12 cellular contexts compared by ENCODE assay signal in genomic region chr6:28785962-28786679, GRCh38.
"Had no signal": no experiment of that assay in that cellular context is flagged by ENCODE, and none has a peak within 500 bp of the region (broad histone marks: within the 10 kb centered on the region; RNA-seq: fewer than 3 reads in every experiment).

No MANE protein-coding gene starts in this region.

- FAIRE-seq: bronchial epithelial cell, pancreas had no signal

- H3K4me3 Mint-ChIP-seq: activated naive CD8-positive, alpha-beta T cell treated with anti-CD3 and anti-CD28 coated beads, Interleukin-2, amount 10 ng/mL, durations not matched to agents 7 days and 5 days had no signal

- H3K9me3 ChIP-seq: pancreas, tibial artery, uterus had no signal

- H3K4me1 ChIP-seq: pancreas, uterus had no signal

- H3K27ac Mint-ChIP-seq: activated naive CD8-positive, alpha-beta T cell treated with anti-CD3 and anti-CD28 coated beads, Interleukin-2, amount 10 ng/mL, durations not matched to agents 7 days and 5 days had no signal

- H3K36me3 ChIP-seq: pancreas, tibial artery, uterus had no signal

- H3K4me3 ChIP-seq: pancreas, skin epidermis, tibial artery, uterus had no signal

- H3K27ac ChIP-seq: pancreas, skin epidermis, tibial artery, uterus had no signal

- ATAC-seq: pancreas had no signal

- DNase-seq: activated CD4-positive, alpha-beta T cell treated with anti-CD3 and anti-CD28 coated beads, Interleukin-2, amount 50 U/mL, for 1 hour; activated gamma-delta T cell; activated naive CD8-positive, alpha-beta T cell treated with anti-CD3 and anti-CD28 coated beads, Interleukin-2, amount 10 ng/mL, durations not matched to agents 7 days and 5 days; activated T-cell treated with anti-CD3 and anti-CD28 coated beads, Interleukin-2, amount 50 U/mL, for 1 hour; anterior cingulate cortex; foreskin melanocyte; head of caudate nucleus; pancreas; tibial artery; uterus had no signal
